13 cellular contexts compared by ENCODE assay signal in the genomic region with DNA sequence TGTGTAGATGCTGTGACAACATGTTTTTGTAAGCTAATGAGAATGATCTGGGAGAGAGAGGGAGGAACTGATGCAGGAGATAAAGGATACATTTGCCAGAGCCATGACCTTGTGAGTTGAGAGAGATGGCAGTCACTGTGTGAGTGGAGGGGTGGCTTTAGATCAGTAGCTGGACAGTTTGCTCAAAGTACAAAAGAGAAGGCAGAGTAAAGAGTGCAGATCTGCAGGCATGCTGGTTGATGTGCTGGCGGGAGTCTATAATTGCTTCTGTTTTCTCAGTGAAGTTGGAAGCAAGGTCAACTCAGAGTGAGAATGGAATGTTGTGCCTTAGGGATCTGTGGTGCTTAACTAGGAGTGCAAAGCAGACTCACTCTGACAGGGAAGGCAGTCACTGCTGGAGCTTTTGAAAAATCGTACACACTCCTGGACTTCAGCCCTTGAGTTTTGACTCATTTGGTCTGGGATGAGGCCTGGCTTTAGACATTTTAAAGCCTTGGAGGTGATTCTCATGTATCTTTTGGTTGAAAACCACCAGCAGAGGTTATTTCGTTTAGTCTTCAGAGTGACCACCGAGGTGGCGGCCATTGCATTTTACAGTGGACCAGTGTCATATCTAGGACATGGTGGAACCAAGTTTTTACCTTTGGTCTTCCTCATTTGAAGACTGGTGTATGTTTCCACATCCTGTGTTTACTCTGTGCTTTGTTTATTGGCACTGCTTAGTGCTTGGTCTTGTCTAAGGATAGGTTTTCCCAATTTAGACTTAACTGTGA. TPM values are rescaled to one million over a fixed set of nuclear protein-coding genes. Genes with fewer than 3 reads are reported as not detected.
DNase-seq lines count a peak whose midpoint lies in the region; ATAC-seq and TF ChIP-seq lines count a peak whose summit lies in the region.
"Had no signal": no experiment of that assay in that cellular context is flagged by ENCODE, and none has a peak within 500 bp of the region (broad histone marks: within the 10 kb centered on the region; RNA-seq: fewer than 3 reads in every experiment).

No MANE protein-coding gene starts in this region.

- intact Hi-C loops in posterior cingulate gyrus (cut with DNase I): no loop called here

- no peak overlapping the region for H3K4me3 ChIP-seq in foreskin fibroblast (ENCODE audit: low read depth in 1 of 2, low read length in 2 of 2)
- H3K4me3 ChIP-seq in mesodermal cell (ENCODE audit: extremely low read depth, insufficient read depth, low read length, poor library complexity, severe bottlenecking): no peak overlapping the region

- no peak overlapping the region for H3K27ac Mint-ChIP-seq in activated naive CD4-positive, alpha-beta T cell treated with anti-CD3 and anti-CD28 coated beads, Interleukin-2, amount 50 U/mL, for 72 hours
- H3K27ac Mint-ChIP-seq: activated naive CD8-positive, alpha-beta T cell treated with anti-CD3 and anti-CD28 coated beads for 36 hours had no signal

- H3K9me3 Mint-ChIP-seq in activated naive CD4-positive, alpha-beta T cell treated with anti-CD3 and anti-CD28 coated beads, Interleukin-2, amount 50 U/mL, for 72 hours: no peaks in the 10 kb centered on the region
- H3K9me3 Mint-ChIP-seq: activated naive CD8-positive, alpha-beta T cell treated with anti-CD3 and anti-CD28 coated beads for 36 hours had no signal

- H3K4me1 ChIP-seq in mesodermal cell (ENCODE audit: control insufficient read depth, insufficient read depth, low read length, poor library complexity, severe bottlenecking): peaks cover 15% of the 10 kb centered on the region

- 72 to 75% methylated on average over 5 of the region's 5 CpGs for WGBS in mesodermal cell (ENCODE audit: insufficient coverage in 2 of 2), 2 experiments

- DNase-seq in AG20443 (ENCODE audit: low spot score) (peak; percentile 80), RPMI7951 (ENCODE audit: low read depth) (peak; percentile 38), foreskin fibroblast (peak; percentile 40 to 54), cortex of kidney (lab: John Stamatoyannopoulos, UW) (no peak), posterior cingulate gyrus (no peak)
- DNase-seq in activated naive CD4-positive, alpha-beta T cell treated with anti-CD3 and anti-CD28 coated beads, Interleukin-2, amount 50 U/mL, for 72 hours (ENCODE audit: low spot score in 2 of 2): no peak
- DNase-seq: activated naive CD8-positive, alpha-beta T cell treated with anti-CD3 and anti-CD28 coated beads for 36 hours; glutamatergic neuron; NCI-H1417 treated with DMSO at 0.1 percent for 48 hours; NCI-H524 had no signal

- H3K36me3 ChIP-seq in mesodermal cell (ENCODE audit: control insufficient read depth, insufficient read depth, low read length): peaks cover 48% of the 10 kb centered on the region

- no peaks in the 10 kb centered on the region for H3K9me3 ChIP-seq in mesodermal cell (ENCODE audit: control insufficient read depth, low read length)
- H3K9me3 ChIP-seq: neutrophil had no signal

- peaks cover 6 to 25% of the 10 kb centered on the region in 2 donors for H3K36me3 Mint-ChIP-seq in activated naive CD4-positive, alpha-beta T cell treated with anti-CD3 and anti-CD28 coated beads, Interleukin-2, amount 50 U/mL, for 72 hours

- no peak for TF ChIP-seq CTCF in foreskin fibroblast (IDR thresholded peaks at IDR 0.05; ENCODE audit: low read depth, low read length)

- peak overlapping the region; percentile 91 for H3K27ac ChIP-seq in mesodermal cell (ENCODE audit: low read depth, low read length, severe bottlenecking)
- H3K27ac ChIP-seq: neutrophil had no signal

- no peak for ATAC-seq in HG02870 (IDR thresholded peaks at IDR 0.05; ENCODE audit: unreplicated experiment)
- ATAC-seq in activated naive CD4-positive, alpha-beta T cell treated with anti-CD3 and anti-CD28 coated beads, Interleukin-2, amount 50 U/mL, for 72 hours: no peak

RNA-seq across cellular contexts. Expression of gene MTR, which starts 49.6 kb away (rescaled TPM):
- 12.5 TPM in 2 replicates for total RNA-seq in RPMI7951 (2014; rRNA removed; shearing (Covaris generic))
- 14.8 TPM for polyA plus RNA-seq in mesodermal cell (2013, experiment 1 of 2)
- 15.3 TPM for polyA plus RNA-seq in mesodermal cell (2013, experiment 2 of 2)
- 10 to 100 TPM; 67.4 to 68.7 TPM for total RNA-seq in activated naive CD4-positive, alpha-beta T cell treated with anti-CD3 and anti-CD28 coated beads, Interleukin-2, amount 50 U/mL, for 72 hours

Comparison
In these comparisons a context has a peak if more than half of its experiments do, and no peak if none do; other contexts are left out.
1. DNase-seq: peak in AG20443 (single experiment), RPMI7951 (single experiment) and foreskin fibroblast (2 of 2); none in cortex of kidney (single experiment), posterior cingulate gyrus (0 of 10) and activated naive CD4-positive, alpha-beta T cell treated with anti-CD3 and anti-CD28 coated beads, Interleukin-2, amount 50 U/mL, for 72 hours (0 of 2).